Comparison of ENCODE assay signal across 21 cellular contexts in genomic region chr10:71036279-71036535, GRCh38.
DNase-seq lines count a peak whose midpoint lies in the region.
"Had no signal": no experiment of that assay in that cellular context is flagged by ENCODE, and none has a peak within 500 bp of the region (broad histone marks: within the 10 kb centered on the region; RNA-seq: fewer than 3 reads in every experiment).

No MANE protein-coding gene starts in this region.

- H3K36me3 ChIP-seq in BLaER1 treated with 17β-estradiol and CSF1 and Interleukin-3, amounts not matched to agents 10 nM and 100 nM, result no peaks in the 10 kb centered on the region
- H3K36me3 ChIP-seq in mesenchymal stem cell (ENCODE audit: control insufficient read depth in 1 of 2, insufficient read depth in 2 of 2, low read depth in 1 of 2, low read length in 2 of 2), result no peaks in the 10 kb centered on the region

- H2BK120ac ChIP-seq in mesenchymal stem cell (ENCODE audit: low read depth, low read length), result no peak overlapping the region

- no peak overlapping the region for H2AK5ac ChIP-seq in mesenchymal stem cell (ENCODE audit: low read length, severe bottlenecking)

- H2BK5ac ChIP-seq in mesenchymal stem cell (ENCODE audit: low read depth, low read length, poor library complexity, severe bottlenecking), result no peak overlapping the region

- H3K14ac ChIP-seq in mesenchymal stem cell (ENCODE audit: low read length in 2 of 2), result no peak overlapping the region

- no peak overlapping the region for H3K9ac ChIP-seq in BLaER1 treated with 17β-estradiol and CSF1 and Interleukin-3, amounts not matched to agents 10 nM and 100 nM
- H3K9ac ChIP-seq in mesenchymal stem cell (ENCODE audit: low read length), result no peak overlapping the region

- DNase-seq in NCI-H1105 treated with DMSO at 0.1 percent for 48 hours (lab: John Stamatoyannopoulos, UW), result peak; percentile 24
- DNase-seq in NCI-H1105 (lab: John Stamatoyannopoulos, UW), result no peak
- peak; percentile 41 for DNase-seq in activated effector memory CD4-positive, alpha-beta T cell treated with anti-CD3 and anti-CD28 coated beads, Interleukin-2, amount 50 U/mL, for 16 hours
- no peak for DNase-seq in activated effector memory CD4-positive, alpha-beta T cell treated with Interleukin-2 at 50 U/mL for 16 hours
- DNase-seq in mesenchymal stem cell, result no peak
- DNase-seq in NCI-H2081 (lab: John Stamatoyannopoulos, UW), result no peak
- DNase-seq in substantia nigra (lab: John Stamatoyannopoulos, UW), result no peak
- DNase-seq: AML-193; C1 segment of cervical spinal cord; CD4-positive, CD25-positive, alpha-beta regulatory T cell; CD8-positive, alpha-beta memory T cell; COR-L47; DMS 273 treated with DMSO at 0.1 percent for 48 hours; DMS53; DND-41; EL; H9 had no signal

- H3K9me3 ChIP-seq in BLaER1 treated with 17β-estradiol and CSF1 and Interleukin-3, amounts not matched to agents 10 nM and 100 nM (replicated peaks in 1 of 11), result no peaks in the 10 kb centered on the region
- H3K9me3 ChIP-seq in mesenchymal stem cell (ENCODE audit: control insufficient read depth, low read length), result no peaks in the 10 kb centered on the region
- H3K9me3 ChIP-seq: A549 had no signal

- no peak overlapping the region for H2AFZ ChIP-seq in mesenchymal stem cell (ENCODE audit: low read depth, low read length)

- peak overlapping the region; percentile 47 for H4K8ac ChIP-seq in mesenchymal stem cell (ENCODE audit: low read length)

- H3K27ac ChIP-seq in BLaER1 treated with 17β-estradiol and CSF1 and Interleukin-3, amounts not matched to agents 10 nM and 100 nM, result no peak overlapping the region
- no peak overlapping the region for H3K27ac ChIP-seq in mesenchymal stem cell (ENCODE audit: low read length, poor library complexity, severe bottlenecking)
- H3K27ac ChIP-seq in substantia nigra (ENCODE audit: low read depth, low read length, poor library complexity, severe bottlenecking), result no peak overlapping the region
- H3K27ac ChIP-seq: 22Rv1, A549 had no signal

- peaks cover 0 to 4% (median 0%) of the 10 kb centered on the region in 11 experiments; a peak in 2 of 22 replicates for H4K20me1 ChIP-seq in BLaER1 treated with 17β-estradiol and CSF1 and Interleukin-3, amounts not matched to agents 10 nM and 100 nM

- no peaks in the 10 kb centered on the region for H3K27me3 ChIP-seq in BLaER1 treated with 17β-estradiol and CSF1 and Interleukin-3, amounts not matched to agents 10 nM and 100 nM
- peaks cover 43 to 51% of the 10 kb centered on the region in 2 experiments for H3K27me3 ChIP-seq in mesenchymal stem cell (ENCODE audit: control insufficient read depth in 1 of 2, insufficient read depth in 1 of 2, low read length in 2 of 2)

- no peak overlapping the region for H3K23ac ChIP-seq in mesenchymal stem cell (ENCODE audit: low read length in 2 of 2)

- no peaks in the 10 kb centered on the region for H3K79me1 ChIP-seq in mesenchymal stem cell (replicated peaks; ENCODE audit: low read length, poor library complexity, severe bottlenecking)

- no peak overlapping the region for H4K91ac ChIP-seq in mesenchymal stem cell (ENCODE audit: low read length)

- no peak overlapping the region for H2BK15ac ChIP-seq in mesenchymal stem cell (ENCODE audit: low read depth, poor library complexity, severe bottlenecking)

- H3K4ac ChIP-seq in mesenchymal stem cell (ENCODE audit: low read depth in 1 of 2, low read length in 2 of 2), result no peak overlapping the region

- H3K4me3 ChIP-seq in BLaER1 treated with 17β-estradiol and CSF1 and Interleukin-3, amounts not matched to agents 10 nM and 100 nM, result no peak overlapping the region
- no peak overlapping the region for H3K4me3 ChIP-seq in mesenchymal stem cell (ENCODE audit: insufficient read depth in 1 of 2, low read depth in 1 of 2, low read length in 2 of 2)
- H3K4me3 ChIP-seq: A549, GM12878 had no signal

- WGBS in mesenchymal stem cell, result 60% methylated on average over 4 of the region's 4 CpGs

- peak overlapping the region in 8 of 11 experiments; percentile 39 to 69 (median 59); a peak in 16 of 22 replicates for H3K4me2 ChIP-seq in BLaER1 treated with 17β-estradiol and CSF1 and Interleukin-3, amounts not matched to agents 10 nM and 100 nM
- H3K4me2 ChIP-seq in mesenchymal stem cell (ENCODE audit: low read length, poor library complexity, severe bottlenecking), result no peak overlapping the region
- H3K4me2 ChIP-seq: A549 had no signal

- peaks cover 8 to 41% (median 32%) of the 10 kb centered on the region in 10 experiments for H3K4me1 ChIP-seq in BLaER1 treated with 17β-estradiol and CSF1 and Interleukin-3, amounts not matched to agents 10 nM and 100 nM
- peaks cover 2% of the 10 kb centered on the region for H3K4me1 ChIP-seq in mesenchymal stem cell (ENCODE audit: control insufficient read depth, insufficient read depth, low read depth, low read length)
- H3K4me1 ChIP-seq: A549 had no signal

- no peak overlapping the region for H3K18ac ChIP-seq in mesenchymal stem cell (ENCODE audit: low read depth in 1 of 2, low read length in 2 of 2)

- H2BK12ac ChIP-seq in mesenchymal stem cell (ENCODE audit: low read length in 2 of 2), result no peak overlapping the region

Comparison
In these comparisons a context has a peak if more than half of its experiments do, and no peak if none do; other contexts are left out.
1. DNase-seq: peak in NCI-H1105 treated with DMSO at 0.1 percent for 48 hours (single experiment) and activated effector memory CD4-positive, alpha-beta T cell treated with anti-CD3 and anti-CD28 coated beads, Interleukin-2, amount 50 U/mL, for 16 hours (single experiment); none in NCI-H1105 (single experiment), activated effector memory CD4-positive, alpha-beta T cell treated with Interleukin-2 at 50 U/mL for 16 hours (single experiment), mesenchymal stem cell (single experiment), NCI-H2081 (0 of 2) and substantia nigra (0 of 49).